In the genomic region with DNA sequence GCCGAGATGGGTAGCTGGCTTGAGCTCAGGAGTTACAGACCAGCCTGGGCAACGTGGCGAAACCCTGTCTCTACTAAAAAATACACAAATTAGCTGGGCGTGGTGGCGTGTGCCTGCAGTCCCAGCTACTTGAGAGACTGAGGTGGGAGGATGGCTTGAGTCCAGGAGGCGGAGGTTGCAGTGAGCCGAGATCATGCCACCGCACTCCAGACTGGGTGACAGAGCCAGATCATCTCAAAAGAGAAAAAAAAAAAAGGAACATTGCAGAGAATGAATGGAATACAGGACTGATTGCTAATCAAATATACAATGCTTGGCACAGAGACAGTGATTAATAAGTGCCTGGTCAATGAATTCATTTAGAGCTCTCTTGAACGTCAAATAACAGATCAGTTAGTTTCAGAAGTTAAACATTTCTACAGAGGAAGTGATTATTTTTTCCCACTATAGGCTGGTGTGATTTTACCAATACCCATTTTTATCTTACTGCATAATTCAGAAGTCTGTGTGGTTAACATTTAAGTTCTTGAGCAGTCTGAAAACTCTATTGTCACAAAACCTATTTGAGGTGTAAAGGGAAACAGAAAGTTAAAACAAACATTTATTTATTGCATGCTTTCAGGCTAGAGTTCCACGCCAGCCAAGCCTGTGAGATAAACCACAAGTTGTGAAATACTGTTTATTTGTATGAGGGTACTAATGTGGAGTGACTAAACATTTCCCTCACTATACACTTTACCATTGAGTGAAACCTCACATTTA, we compare ENCODE assay signal across 8 cellular contexts. TPM values are rescaled to one million over a fixed set of nuclear protein-coding genes. Genes with fewer than 3 reads are reported as not detected.
DNase-seq lines count a peak whose midpoint lies in the region; ATAC-seq, FAIRE-seq and TF ChIP-seq lines count a peak whose summit lies in the region.

No MANE protein-coding gene starts in this region.

- no peaks in the 10 kb centered on the region for H3K36me3 ChIP-seq in suprapubic skin

- H3K27ac ChIP-seq in suprapubic skin: no peak overlapping the region

- peak; percentile 66 for DNase-seq in NK-92 treated with Interleukin-12 subunit alpha and Interleukin-12 subunit beta, amount 100 ng/mL, for 24 hours (lab: John Stamatoyannopoulos, UW)
- DNase-seq in NK-92 (lab: John Stamatoyannopoulos, UW; ENCODE audit: unreplicated experiment): no peak
- peak; percentile 42 for DNase-seq in NCI-H460 (ENCODE audit: extremely low read depth, low read depth)
- DNase-seq in DMS 273 (lab: John Stamatoyannopoulos, UW; ENCODE audit: unreplicated experiment): no peak
- no peak for DNase-seq in GOT3 (lab: John Stamatoyannopoulos, UW)
- DNase-seq in suprapubic skin (ENCODE audit: low spot score in 2 of 2): no peak

- whole genome bisulfite sequencing in suprapubic skin: 40% methylated on average over 10 of the region's 10 CpGs

- H3K4me3 ChIP-seq in suprapubic skin: no peak overlapping the region

- no peaks in the 10 kb centered on the region for H3K27me3 ChIP-seq in suprapubic skin

- H3K9me3 ChIP-seq in suprapubic skin: no peaks in the 10 kb centered on the region

- peak; percentile 21 for FAIRE-seq in islet of Langerhans (lab: Jason Lieb, UNC)

- TF ChIP-seq EP300 in suprapubic skin (IDR thresholded peaks at IDR 0.05): no peak

- peaks cover 6% of the 10 kb centered on the region for H3K4me1 ChIP-seq in suprapubic skin

- TF ChIP-seq POLR2A in suprapubic skin (IDR thresholded peaks at IDR 0.05): no peak

- TF ChIP-seq CTCF in suprapubic skin (IDR thresholded peaks at IDR 0.05): no peak

- peak; percentile 83 for ATAC-seq in HG02642 (IDR thresholded peaks at IDR 0.05; ENCODE audit: poor library complexity, unreplicated experiment)

RNA-seq across cellular contexts. Expression of gene TBC1D4, which starts 7.7 kb away (rescaled TPM):
- total RNA-seq in NCI-H460 (2014; rRNA removed; shearing (Covaris generic)): 12.9 and 14.0 TPM in 2 replicates
- polyA plus RNA-seq in NCI-H460 (2014; cell fraction: nucleus; rRNA removed): 14.1 and 15.4 TPM in 2 replicates
- 100 to 1,000 TPM in 1 of 4 donors, 10 to 100 TPM in 3; 54.3 to 110 (median 72.7) TPM for total RNA-seq in suprapubic skin

RNA-seq across cellular contexts. Expression of gene COMMD6, which starts 48.0 kb away (rescaled TPM):
- total RNA-seq in NCI-H460 (2014; rRNA removed; shearing (Covaris generic)): 124 and 142 TPM in 2 replicates
- 292 and 693 TPM in 2 replicates for polyA plus RNA-seq in NCI-H460 (2014; cell fraction: nucleus; rRNA removed)
- 10 to 100 TPM; 26.6 to 71.0 (median 42.2) TPM for total RNA-seq in suprapubic skin

RNA-seq across cellular contexts. Expression of gene UCHL3, which starts 59.9 kb away (rescaled TPM):
- 48.9 and 51.7 TPM in 2 replicates for total RNA-seq in NCI-H460 (2014; rRNA removed; shearing (Covaris generic))
- 36.8 and 50.0 TPM in 2 replicates for polyA plus RNA-seq in NCI-H460 (2014; cell fraction: nucleus; rRNA removed)
- total RNA-seq in suprapubic skin: 10 to 100 TPM; 24.9 to 48.5 (median 38.8) TPM

Comparison
In these comparisons a context has a peak if more than half of its experiments do, and no peak if none do; other contexts are left out.
1. DNase-seq: peak in NK-92 treated with Interleukin-12 subunit alpha and Interleukin-12 subunit beta, amount 100 ng/mL, for 24 hours (single experiment) and NCI-H460 (single experiment); none in NK-92 (single experiment), DMS 273 (single experiment), GOT3 (single experiment) and suprapubic skin (0 of 2).